27 cellular contexts compared by ENCODE assay signal in the genomic region with DNA sequence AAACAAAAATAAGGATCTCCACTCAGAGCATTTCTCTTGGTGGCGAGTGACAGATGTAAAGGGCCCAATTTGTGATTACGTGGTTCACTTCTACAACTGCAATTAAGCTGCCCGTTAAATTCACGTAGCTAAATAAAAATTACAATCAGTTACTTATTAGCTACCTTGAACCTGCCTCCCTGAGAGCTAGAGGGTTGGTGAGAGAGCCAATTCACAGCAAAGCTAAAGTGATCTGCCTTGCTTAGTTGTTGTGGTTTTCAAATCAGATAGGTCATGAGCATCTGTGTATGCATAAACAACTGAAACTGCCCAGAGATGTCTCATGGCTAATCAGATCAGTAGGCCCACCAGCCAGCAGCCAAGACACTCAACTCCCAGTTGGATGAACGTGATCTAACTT.
DNase-seq lines count a peak whose midpoint lies in the region; TF ChIP-seq lines count a peak whose summit lies in the region.
"Had no signal": no experiment of that assay in that cellular context is flagged by ENCODE, and none has a peak within 500 bp of the region (broad histone marks: within the 10 kb centered on the region; RNA-seq: fewer than 3 reads in every experiment).

No MANE protein-coding gene starts in this region.

- in situ Hi-C loops in HAP-1 (cut with MboI; ENCODE audit: low sequenced_read_pairs): no loop called here

- no peaks in the 10 kb centered on the region for H3K9me3 Mint-ChIP-seq in activated CD4-positive, alpha-beta T cell treated with anti-CD3 and anti-CD28 coated beads, Interleukin-2, amount 10 ng/mL, durations not matched to agents 7 days and 5 days
- H3K9me3 Mint-ChIP-seq: activated CD8-positive, alpha-beta T cell treated with anti-CD3 and anti-CD28 coated beads for 36 hours; activated naive CD4-positive, alpha-beta T cell treated with anti-CD3 and anti-CD28 coated beads for 36 hours; naive B cell; stimulated activated effector memory CD8-positive, alpha-beta T cell treated with anti-CD3 and anti-CD28 coated beads, Interleukin-12 subunit alpha, Interleukin-12 subunit beta, amount 100 ng/mL, for 72 hours had no signal

- no peak overlapping the region for H3K27ac Mint-ChIP-seq in activated CD4-positive, alpha-beta T cell treated with anti-CD3 and anti-CD28 coated beads, Interleukin-2, amount 10 ng/mL, durations not matched to agents 7 days and 5 days
- H3K27ac Mint-ChIP-seq: activated CD8-positive, alpha-beta T cell treated with anti-CD3 and anti-CD28 coated beads for 36 hours; activated naive CD4-positive, alpha-beta T cell treated with anti-CD3 and anti-CD28 coated beads for 36 hours; naive B cell; stimulated activated effector memory CD8-positive, alpha-beta T cell treated with anti-CD3 and anti-CD28 coated beads, Interleukin-12 subunit alpha, Interleukin-12 subunit beta, amount 100 ng/mL, for 72 hours; T-helper 17 cell had no signal

- H3K27me3 ChIP-seq in HAP-1 (ENCODE audit: low read depth): no peaks in the 10 kb centered on the region
- H3K27me3 ChIP-seq: left lung, upper lobe of right lung had no signal

- no peaks in the 10 kb centered on the region for H3K4me1 Mint-ChIP-seq in activated CD4-positive, alpha-beta T cell treated with anti-CD3 and anti-CD28 coated beads, Interleukin-2, amount 10 ng/mL, durations not matched to agents 7 days and 5 days
- H3K4me1 Mint-ChIP-seq: stimulated activated effector memory CD8-positive, alpha-beta T cell treated with anti-CD3 and anti-CD28 coated beads, Interleukin-12 subunit alpha, Interleukin-12 subunit beta, amount 100 ng/mL, for 72 hours had no signal

- POLR2A ChIA-PET in activated CD4-positive, alpha-beta T cell treated with anti-CD3 and anti-CD28 coated beads, Interleukin-2, amount 10 ng/mL, durations not matched to agents 7 days and 5 days (lab: Charles Lee): no interaction called here

- H3K4me1 ChIP-seq in HAP-1: no peaks in the 10 kb centered on the region

- no peaks in the 10 kb centered on the region for H3K36me3 Mint-ChIP-seq in activated CD4-positive, alpha-beta T cell treated with anti-CD3 and anti-CD28 coated beads, Interleukin-2, amount 10 ng/mL, durations not matched to agents 7 days and 5 days (ENCODE audit: low read depth)
- H3K36me3 Mint-ChIP-seq: naive B cell; stimulated activated effector memory CD8-positive, alpha-beta T cell treated with anti-CD3 and anti-CD28 coated beads, Interleukin-12 subunit alpha, Interleukin-12 subunit beta, amount 100 ng/mL, for 72 hours had no signal

- TF ChIP-seq CTCF in VCaP (conservative IDR thresholded peaks at IDR 0.05): no peak

- DNase-seq in NCI-H69 (lab: John Stamatoyannopoulos, UW): peak; percentile 59
- DNase-seq in kidney tubule cell (ENCODE audit: low spot score): peak; percentile 9
- DNase-seq in renal cortical epithelial cell (ENCODE audit: low read depth): peak; percentile 81
- DNase-seq in NCI-H146 treated with DMSO at 0.1 percent for 48 hours (lab: John Stamatoyannopoulos, UW; ENCODE audit: unreplicated experiment): no peak
- no peak for DNase-seq in NCI-H748 treated with DMSO at 0.1 percent for 48 hours (lab: John Stamatoyannopoulos, UW)
- DNase-seq in activated CD4-positive, alpha-beta T cell treated with anti-CD3 and anti-CD28 coated beads, Interleukin-2, amount 10 ng/mL, durations not matched to agents 7 days and 5 days: no peak
- DNase-seq in HAP-1 (ENCODE audit: low spot score in 2 of 2): no peak
- DNase-seq: activated CD8-positive, alpha-beta memory T cell treated with anti-CD3 and anti-CD28 coated beads, Interleukin-2, amount 50 U/mL, for 48 hours; activated CD8-positive, alpha-beta T cell treated with anti-CD3 and anti-CD28 coated beads for 36 hours; activated naive CD4-positive, alpha-beta T cell treated with anti-CD3 and anti-CD28 coated beads for 36 hours; central memory CD4-positive, alpha-beta T cell; DMS53; HCEC 1CT; hippocampal formation; left lung; mesendoderm; naive B cell; NCI-H1694; NCI-H510A; SHP77; stimulated activated CD4-positive, alpha-beta T cell treated with anti-CD3 and anti-CD28 coated beads, Interleukin-15, amount 100 ng/mL, for 24 hours; T-helper 17 cell; upper lobe of right lung had no signal

- no peak overlapping the region for H3K4me3 Mint-ChIP-seq in activated CD4-positive, alpha-beta T cell treated with anti-CD3 and anti-CD28 coated beads, Interleukin-2, amount 10 ng/mL, durations not matched to agents 7 days and 5 days
- H3K4me3 Mint-ChIP-seq: activated CD8-positive, alpha-beta T cell treated with anti-CD3 and anti-CD28 coated beads for 36 hours; activated naive CD4-positive, alpha-beta T cell treated with anti-CD3 and anti-CD28 coated beads for 36 hours; naive B cell; stimulated activated effector memory CD8-positive, alpha-beta T cell treated with anti-CD3 and anti-CD28 coated beads, Interleukin-12 subunit alpha, Interleukin-12 subunit beta, amount 100 ng/mL, for 72 hours; T-helper 17 cell had no signal

- H3K4me3 ChIP-seq in HAP-1: no peak overlapping the region
- H3K4me3 ChIP-seq: BLaER1 treated with 17β-estradiol and CSF1 and Interleukin-3, amounts not matched to agents 10 nM and 100 nM; left lung; upper lobe of right lung had no signal

- H3K9me3 ChIP-seq in HAP-1: no peaks in the 10 kb centered on the region
- H3K9me3 ChIP-seq: left lung, neutrophil, upper lobe of right lung had no signal

- CTCF ChIA-PET in activated CD4-positive, alpha-beta T cell treated with anti-CD3 and anti-CD28 coated beads, Interleukin-2, amount 10 ng/mL, durations not matched to agents 7 days and 5 days (lab: Charles Lee): no interaction called here

- H3K27ac ChIP-seq in VCaP: peak overlapping the region; percentile 66
- H3K27ac ChIP-seq: BLaER1 treated with 17β-estradiol and CSF1 and Interleukin-3, amounts not matched to agents 10 nM and 100 nM; left lung; neutrophil had no signal

- H3K27me3 Mint-ChIP-seq in activated CD4-positive, alpha-beta T cell treated with anti-CD3 and anti-CD28 coated beads, Interleukin-2, amount 10 ng/mL, durations not matched to agents 7 days and 5 days: no peaks in the 10 kb centered on the region

- no peaks in the 10 kb centered on the region for H3K36me3 ChIP-seq in HAP-1 (replicated peaks)
- H3K36me3 ChIP-seq: left lung, neutrophil, upper lobe of right lung had no signal

Comparison
In these comparisons a context has a peak if more than half of its experiments do, and no peak if none do; other contexts are left out.
1. DNase-seq: peak in NCI-H69 (single experiment), kidney tubule cell (single experiment) and renal cortical epithelial cell (single experiment); none in NCI-H146 treated with DMSO at 0.1 percent for 48 hours (single experiment), NCI-H748 treated with DMSO at 0.1 percent for 48 hours (single experiment), activated CD4-positive, alpha-beta T cell treated with anti-CD3 and anti-CD28 coated beads, Interleukin-2, amount 10 ng/mL, durations not matched to agents 7 days and 5 days (single experiment) and HAP-1 (0 of 2).